In the genomic region with DNA sequence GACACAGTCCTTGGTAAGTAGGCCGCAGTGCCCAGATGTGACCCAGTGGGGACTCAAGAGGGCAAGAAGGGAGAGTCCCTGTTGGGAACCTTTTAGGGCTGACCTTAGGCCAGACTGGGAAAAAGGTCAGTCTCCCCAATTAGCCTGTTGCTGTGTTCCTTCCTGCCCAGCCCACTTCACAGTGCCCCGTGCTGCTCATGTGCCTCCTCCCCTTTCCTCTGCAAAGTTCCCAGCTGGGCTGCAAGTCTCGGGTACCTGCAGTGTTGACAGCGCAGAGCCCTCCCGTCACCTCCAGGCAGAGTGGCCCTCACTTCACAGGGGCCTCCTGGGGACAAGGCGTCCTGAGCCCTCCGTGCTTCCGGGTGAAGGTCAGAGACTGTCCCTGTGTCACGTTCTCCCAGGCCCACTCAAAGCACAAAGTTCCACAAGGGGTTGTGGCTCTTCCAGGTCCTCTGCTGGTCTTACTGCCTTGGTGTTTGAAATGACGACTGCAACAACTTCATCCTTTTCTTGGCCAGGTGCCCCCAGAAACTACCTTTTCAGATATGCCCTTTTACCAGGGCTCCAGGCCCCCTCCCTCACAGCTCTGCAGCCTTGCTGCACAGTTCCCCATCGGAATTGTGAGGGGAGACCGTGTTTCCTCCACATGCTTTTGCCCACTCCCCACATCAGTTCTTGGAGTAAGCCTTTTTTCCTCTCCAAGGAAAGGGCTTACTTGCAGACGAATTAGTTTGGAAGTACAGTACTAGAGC, we compare ENCODE assay signal across 16 cellular contexts.
DNase-seq lines count a peak whose midpoint lies in the region; ATAC-seq and TF ChIP-seq lines count a peak whose summit lies in the region.
"Had no signal": no experiment of that assay in that cellular context is flagged by ENCODE, and none has a peak within 500 bp of the region (broad histone marks: within the 10 kb centered on the region; RNA-seq: fewer than 3 reads in every experiment).

No MANE protein-coding gene starts in this region.

- peaks cover 2% of the 10 kb centered on the region for H3K27me3 Mint-ChIP-seq in osteocyte (ENCODE audit: unreplicated experiment)
- H3K27me3 Mint-ChIP-seq: activated CD4-positive, alpha-beta T cell treated with anti-CD3 and anti-CD28 coated beads for 36 hours had no signal

- H3K4me1 ChIP-seq in BLaER1: peaks cover 100% of the 10 kb centered on the region
- H3K4me1 ChIP-seq in RWPE2 (ENCODE audit: insufficient read depth, poor library complexity, severe bottlenecking): no peaks in the 10 kb centered on the region
- H3K4me1 ChIP-seq: ascending aorta had no signal

- DNase-seq in RWPE2 (ENCODE audit: low spot score) (no peak), left cardiac atrium (no peak), osteocyte (ENCODE audit: extremely low spot score, unreplicated experiment) (no peak), NK-92 (lab: John Stamatoyannopoulos, UW; ENCODE audit: unreplicated experiment) (no peak), NCI-H187 (lab: John Stamatoyannopoulos, UW) (no peak)
- no peak for DNase-seq in stimulated activated naive CD4-positive, alpha-beta T cell treated with Interleukin-2 at 50 U/mL for 16 hours (lab: John Stamatoyannopoulos, UW)
- DNase-seq: activated CD4-positive, alpha-beta T cell treated with anti-CD3 and anti-CD28 coated beads for 36 hours; activated gamma-delta T cell; Caco-2; IMR-90; NCI-H2081 treated with DMSO at 0.1 percent for 48 hours had no signal

- H3K9me3 ChIP-seq in BLaER1: no peaks in the 10 kb centered on the region
- H3K9me3 ChIP-seq in RWPE2 (ENCODE audit: severe bottlenecking): no peaks in the 10 kb centered on the region
- H3K9me3 ChIP-seq: ascending aorta, Caco-2 had no signal

- H3K9me3 Mint-ChIP-seq in osteocyte (ENCODE audit: unreplicated experiment): no peaks in the 10 kb centered on the region

- H3K36me3 ChIP-seq in BLaER1 (no peaks in the 10 kb centered on the region), RWPE2 (ENCODE audit: low read depth) (no peaks in the 10 kb centered on the region)
- H3K36me3 ChIP-seq: ascending aorta had no signal

- H3K27ac ChIP-seq in BLaER1: peak overlapping the region; percentile 74
- no peak overlapping the region for H3K27ac ChIP-seq in RWPE2 (ENCODE audit: poor library complexity, severe bottlenecking)
- H3K27ac ChIP-seq: ascending aorta, coronary artery, epithelial cell of prostate had no signal

- no peaks in the 10 kb centered on the region for H3K27me3 ChIP-seq in BLaER1
- no peaks in the 10 kb centered on the region for H3K27me3 ChIP-seq in RWPE2 (ENCODE audit: insufficient read depth, poor library complexity, severe bottlenecking)
- H3K27me3 ChIP-seq: ascending aorta had no signal

- no peak for TF ChIP-seq CTCF in RWPE2 (IDR thresholded peaks at IDR 0.05; ENCODE audit: poor library complexity, severe bottlenecking)
- TF ChIP-seq CTCF in osteocyte (IDR thresholded peaks at IDR 0.05): no peak

- peak overlapping the region; percentile 77 for H3K4me2 ChIP-seq in BLaER1

- intact Hi-C loops in left cardiac atrium (cut with DNase I): loop anchor here in 1 of 2 donors (5.0 kb wide), 1 partner anchor 89 kb away; no protein-coding TSS in a partner anchor

- H4K20me1 ChIP-seq in BLaER1: no peaks in the 10 kb centered on the region

- peak overlapping the region; percentile 31 for H3K27ac Mint-ChIP-seq in osteocyte (ENCODE audit: unreplicated experiment)
- H3K27ac Mint-ChIP-seq: activated CD4-positive, alpha-beta T cell treated with anti-CD3 and anti-CD28 coated beads for 36 hours had no signal

- H3K4me3 Mint-ChIP-seq in osteocyte (ENCODE audit: unreplicated experiment): no peak overlapping the region
- H3K4me3 Mint-ChIP-seq: activated CD4-positive, alpha-beta T cell treated with anti-CD3 and anti-CD28 coated beads for 36 hours had no signal

- peaks cover 23% of the 10 kb centered on the region for H3K4me1 Mint-ChIP-seq in osteocyte (ENCODE audit: unreplicated experiment)

- H3K4me3 ChIP-seq in BLaER1 (no peak overlapping the region), RWPE2 (ENCODE audit: severe bottlenecking) (no peak overlapping the region)
- H3K4me3 ChIP-seq: ascending aorta, coronary artery had no signal

- H3K36me3 Mint-ChIP-seq in osteocyte (ENCODE audit: unreplicated experiment): peaks cover 7% of the 10 kb centered on the region

- H3K9ac ChIP-seq in BLaER1: peak overlapping the region; percentile 52

- ATAC-seq in RWPE2 (ENCODE audit: low read depth) (peak; percentile 16; the same call in 2 of the 3 replicates), left cardiac atrium (peak; percentile 33 to 53), GM19395 (IDR thresholded peaks at IDR 0.05; ENCODE audit: unreplicated experiment) (no peak)
- ATAC-seq: activated CD4-positive, alpha-beta T cell treated with anti-CD3 and anti-CD28 coated beads for 36 hours had no signal
